20 cellular contexts compared by ENCODE assay signal in the genomic region with DNA sequence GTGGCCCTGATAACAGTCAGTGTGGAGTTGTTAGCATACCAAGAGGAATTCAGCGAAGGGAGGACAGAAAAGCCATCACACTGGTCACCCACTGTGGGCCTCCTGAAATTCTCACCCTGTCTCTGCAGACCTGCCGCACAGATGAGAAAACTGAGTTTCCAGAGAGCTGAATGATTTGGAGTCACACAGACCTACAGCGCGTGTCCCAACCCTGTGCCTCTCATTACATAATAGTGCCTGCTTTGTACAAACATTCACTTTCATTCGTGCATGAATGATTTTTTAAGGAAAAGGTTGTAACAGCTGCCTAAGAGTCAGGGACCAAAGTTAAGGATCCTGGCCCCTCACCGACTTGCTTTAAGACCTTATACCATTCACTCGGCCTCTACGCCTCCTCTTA.
DNase-seq lines count a peak whose midpoint lies in the region; ATAC-seq and TF ChIP-seq lines count a peak whose summit lies in the region.
"Had no signal": no experiment of that assay in that cellular context is flagged by ENCODE, and none has a peak within 500 bp of the region (broad histone marks: within the 10 kb centered on the region; RNA-seq: fewer than 3 reads in every experiment).

No MANE protein-coding gene starts in this region.

- POLR2A ChIA-PET in GM10248 (lab: Yijun Ruan, JAX): no interaction called here

- DNase-seq in DMS53 (lab: John Stamatoyannopoulos, UW) (peak; percentile 42), DMS53 treated with DMSO at 0.1 percent for 48 hours (lab: John Stamatoyannopoulos, UW; ENCODE audit: unreplicated experiment) (no peak), heart left ventricle (no peak), renal cortical epithelial cell (ENCODE audit: low read depth) (peak; percentile 19), uterus (no peak), GM10248 (ENCODE audit: extremely low spot score) (no peak)
- DNase-seq: activated gamma-delta T cell treated with Interleukin-2 at 50 U/mL for 16 hours; cortex of kidney; lower lobe of right lung; natural killer cell; NCI-H2081; NCI-H526 treated with DMSO at 0.1 percent for 48 hours; PC-3; stimulated activated CD4-positive, alpha-beta T cell treated with anti-CD3 and anti-CD28 coated beads, Interleukin-2, amount 100 ng/mL, for 48 hours; T1000 had no signal

- H3K4me3 ChIP-seq in heart left ventricle: no peak overlapping the region
- no peak overlapping the region for H3K4me3 ChIP-seq in uterus
- H3K4me3 ChIP-seq: BLaER1, K562, lower lobe of right lung had no signal

- no peaks in the 10 kb centered on the region for H3K27me3 ChIP-seq in heart left ventricle
- no peaks in the 10 kb centered on the region for H3K27me3 ChIP-seq in uterus
- H3K27me3 ChIP-seq: BLaER1 had no signal

- TF ChIP-seq CTCF in heart left ventricle (IDR thresholded peaks at IDR 0.05) (no peak), uterus (IDR thresholded peaks at IDR 0.05) (no peak), GM10248 (IDR thresholded peaks at IDR 0.05; ENCODE audit: control extremely low read depth, extremely low read depth, low read depth, missing control alignments) (no peak)

- no peaks in the 10 kb centered on the region for H3K9me3 ChIP-seq in heart left ventricle
- H3K9me3 ChIP-seq in uterus: no peaks in the 10 kb centered on the region
- H3K9me3 ChIP-seq: lower lobe of right lung had no signal

- intact Hi-C loops in heart left ventricle (cut with DNase I): no loop called here
- intact Hi-C loops in uterus (cut with DNase I; ENCODE audit: low total_unique reads): no loop called here

- WGBS in heart left ventricle, 4 donors: 79 to 89% (median 83%) methylated on average over 8 of the region's 8 CpGs

- CTCF ChIA-PET in GM10248 (lab: Yijun Ruan, JAX): no interaction called here

- peak in 2 of 4 donors; percentile 49 to 60 for ATAC-seq in heart left ventricle
- no peak for ATAC-seq in GM18861 (IDR thresholded peaks at IDR 0.05; ENCODE audit: unreplicated experiment)
- no peak for ATAC-seq in GM21515 (IDR thresholded peaks at IDR 0.05; ENCODE audit: unreplicated experiment)
- ATAC-seq: K562, natural killer cell, PC-3 had no signal

- peak overlapping the region; percentile 2 to 84 (median 60) for H3K27ac ChIP-seq in heart left ventricle
- H3K27ac ChIP-seq in uterus: peak overlapping the region; percentile 67 to 86
- H3K27ac ChIP-seq: 22Rv1, BLaER1, lower lobe of right lung had no signal

- H3K36me3 ChIP-seq in heart left ventricle: no peaks in the 10 kb centered on the region
- H3K36me3 ChIP-seq in uterus: no peaks in the 10 kb centered on the region
- H3K36me3 ChIP-seq: BLaER1, lower lobe of right lung had no signal

- peaks cover 0 to 23% (median 0%) of the 10 kb centered on the region in 12 donors for H3K4me1 ChIP-seq in heart left ventricle
- peaks cover 0 to 7% of the 10 kb centered on the region in 2 donors for H3K4me1 ChIP-seq in uterus

- TF ChIP-seq POLR2A in heart left ventricle (IDR thresholded peaks at IDR 0.05) (no peak), uterus (IDR thresholded peaks at IDR 0.05) (no peak)

Comparison
In these comparisons a context has a peak if more than half of its experiments do, and no peak if none do; other contexts are left out.
1. DNase-seq: peak in DMS53 (single experiment) and renal cortical epithelial cell (single experiment); none in DMS53 treated with DMSO at 0.1 percent for 48 hours (single experiment), heart left ventricle (0 of 5), uterus (0 of 2) and GM10248 (single experiment).